In genomic region chr22:25059438-25059837, GRCh38 we compare ENCODE assay signal across 12 cellular contexts.
"Had no signal": no experiment of that assay in that cellular context is flagged by ENCODE, and none has a peak within 500 bp of the region (broad histone marks: within the 10 kb centered on the region; RNA-seq: fewer than 3 reads in every experiment).

No MANE protein-coding gene starts in this region.

- H3K4me3 Mint-ChIP-seq: activated CD4-positive, alpha-beta T cell treated with anti-CD3 and anti-CD28 coated beads, Interleukin-2, amount 10 ng/mL, durations not matched to agents 24 days and 14 days; stimulated activated memory B cell treated with anti-CD40 and anti-IgM and Interleukin-4, amounts not matched to agents 10 μg/mL and 1 μg/mL and 100 μg/mL, for 72 hours had no signal

- DNase-seq: activated CD4-positive, alpha-beta T cell treated with anti-CD3 and anti-CD28 coated beads, Interleukin-2, amount 10 ng/mL, durations not matched to agents 24 days and 14 days; activated effector memory CD4-positive, alpha-beta T cell treated with anti-CD3 and anti-CD28 coated beads, Interleukin-2, amount 50 U/mL, for 16 hours; activated T-cell treated with anti-CD3 and anti-CD28 coated beads for 4 hours; gastrocnemius medialis; heart right ventricle; left colon; lower lobe of right lung; ovary; substantia nigra; transverse colon had no signal

- H3K27ac Mint-ChIP-seq: stimulated activated memory B cell treated with anti-CD40 and anti-IgM and Interleukin-4, amounts not matched to agents 10 μg/mL and 1 μg/mL and 100 μg/mL, for 72 hours had no signal

- H3K36me3 Mint-ChIP-seq: stimulated activated memory B cell treated with anti-CD40 and anti-IgM and Interleukin-4, amounts not matched to agents 10 μg/mL and 1 μg/mL and 100 μg/mL, for 72 hours had no signal

- ATAC-seq: gastrocnemius medialis; heart right ventricle; left colon; SK-N-SH treated with all-trans-retinoic acid at 6 μM for 48 hours; stimulated activated memory B cell treated with anti-CD40 and anti-IgM and Interleukin-4, amounts not matched to agents 10 μg/mL and 1 μg/mL and 100 μg/mL, for 72 hours had no signal

- H3K9me3 Mint-ChIP-seq: activated CD4-positive, alpha-beta T cell treated with anti-CD3 and anti-CD28 coated beads, Interleukin-2, amount 10 ng/mL, durations not matched to agents 24 days and 14 days; stimulated activated memory B cell treated with anti-CD40 and anti-IgM and Interleukin-4, amounts not matched to agents 10 μg/mL and 1 μg/mL and 100 μg/mL, for 72 hours had no signal

- H3K4me1 Mint-ChIP-seq: stimulated activated memory B cell treated with anti-CD40 and anti-IgM and Interleukin-4, amounts not matched to agents 10 μg/mL and 1 μg/mL and 100 μg/mL, for 72 hours had no signal
